ENCODE assay signal across 1 cellular context in the genomic region with DNA sequence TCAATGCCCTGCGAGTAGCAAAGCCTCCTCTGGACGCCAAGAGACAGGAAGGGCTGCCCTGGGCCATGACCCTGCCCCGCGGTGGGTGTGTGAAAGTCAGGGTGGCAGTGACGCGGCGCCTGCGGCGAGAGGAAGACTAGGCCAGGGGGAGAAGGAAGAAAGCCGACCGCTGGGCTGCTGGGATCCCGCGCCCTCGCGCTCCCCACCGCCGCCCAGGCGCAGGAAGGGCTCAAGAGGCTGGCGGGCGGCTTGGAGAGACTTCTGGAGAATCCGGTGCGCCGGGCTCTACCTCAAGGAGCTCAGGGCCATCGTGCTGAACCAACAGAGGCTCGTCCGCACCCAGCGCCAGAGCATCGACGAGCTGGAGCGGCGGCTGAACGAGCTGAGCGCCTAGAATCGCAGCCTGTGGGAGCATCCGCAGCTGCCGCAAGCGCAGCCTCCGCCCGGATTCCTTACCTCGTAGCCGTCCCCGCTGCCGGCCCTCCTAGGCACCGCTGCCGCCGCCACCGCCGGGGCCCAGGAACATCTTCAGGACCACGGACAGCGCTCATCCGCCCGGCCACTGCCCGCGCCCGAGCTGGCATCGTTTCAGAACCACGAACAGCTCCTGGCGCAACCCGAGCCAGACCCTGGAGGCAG.
A peak's percentile ranks its signal among the peaks of the same experiment; 100 is the strongest.
TF ChIP-seq lines count a peak whose summit lies in the region.

No MANE protein-coding gene starts in this region.

TF ChIP-seq in HepG2, 621 proteins besides CTCF, POLR2A, EP300 and RAD21 (continued from another document and continues in another):
- peak; percentile 99 for TF ChIP-seq MTERF4 (CRISPR knock-in tag; IDR thresholded peaks at IDR 0.05)
- peak; percentile 87; the same call in 1 of the 2 replicates for TF ChIP-seq ZNF33A (CRISPR knock-in tag; IDR thresholded peaks at IDR 0.05; ENCODE audit: borderline replicate concordance)
- TF ChIP-seq, protein P1, sequence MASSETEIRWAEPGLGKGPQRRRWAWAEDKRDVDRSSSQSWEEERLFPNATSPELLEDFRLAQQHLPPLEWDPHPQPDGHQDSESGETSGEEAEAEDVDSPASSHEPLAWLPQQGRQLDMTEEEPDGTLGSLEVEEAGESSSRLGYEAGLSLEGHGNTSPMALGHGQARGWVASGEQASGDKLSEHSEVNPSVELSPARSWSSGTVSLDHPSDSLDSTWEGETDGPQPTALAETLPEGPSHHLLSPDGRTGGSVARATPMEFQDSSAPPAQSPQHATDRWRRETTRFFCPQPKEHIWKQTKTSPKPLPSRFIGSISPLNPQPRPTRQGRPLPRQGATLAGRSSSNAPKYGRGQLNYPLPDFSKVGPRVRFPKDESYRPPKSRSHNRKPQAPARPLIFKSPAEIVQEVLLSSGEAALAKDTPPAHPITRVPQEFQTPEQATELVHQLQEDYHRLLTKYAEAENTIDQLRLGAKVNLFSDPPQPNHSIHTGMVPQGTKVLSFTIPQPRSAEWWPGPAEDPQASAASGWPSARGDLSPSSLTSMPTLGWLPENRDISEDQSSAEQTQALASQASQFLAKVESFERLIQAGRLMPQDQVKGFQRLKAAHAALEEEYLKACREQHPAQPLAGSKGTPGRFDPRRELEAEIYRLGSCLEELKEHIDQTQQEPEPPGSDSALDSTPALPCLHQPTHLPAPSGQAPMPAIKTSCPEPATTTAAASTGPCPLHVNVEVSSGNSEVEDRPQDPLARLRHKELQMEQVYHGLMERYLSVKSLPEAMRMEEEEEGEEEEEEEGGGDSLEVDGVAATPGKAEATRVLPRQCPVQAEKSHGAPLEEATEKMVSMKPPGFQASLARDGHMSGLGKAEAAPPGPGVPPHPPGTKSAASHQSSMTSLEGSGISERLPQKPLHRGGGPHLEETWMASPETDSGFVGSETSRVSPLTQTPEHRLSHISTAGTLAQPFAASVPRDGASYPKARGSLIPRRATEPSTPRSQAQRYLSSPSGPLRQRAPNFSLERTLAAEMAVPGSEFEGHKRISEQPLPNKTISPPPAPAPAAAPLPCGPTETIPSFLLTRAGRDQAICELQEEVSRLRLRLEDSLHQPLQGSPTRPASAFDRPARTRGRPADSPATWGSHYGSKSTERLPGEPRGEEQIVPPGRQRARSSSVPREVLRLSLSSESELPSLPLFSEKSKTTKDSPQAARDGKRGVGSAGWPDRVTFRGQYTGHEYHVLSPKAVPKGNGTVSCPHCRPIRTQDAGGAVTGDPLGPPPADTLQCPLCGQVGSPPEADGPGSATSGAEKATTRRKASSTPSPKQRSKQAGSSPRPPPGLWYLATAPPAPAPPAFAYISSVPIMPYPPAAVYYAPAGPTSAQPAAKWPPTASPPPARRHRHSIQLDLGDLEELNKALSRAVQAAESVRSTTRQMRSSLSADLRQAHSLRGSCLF (CRISPR knock-in tag; IDR thresholded peaks at IDR 0.05; ENCODE audit: borderline replicate concordance) = peak; percentile 99
- TF ChIP-seq ZNF543 (CRISPR knock-in tag; IDR thresholded peaks at IDR 0.05) = peak; percentile 92; the same call in 1 of the 2 replicates
- TF ChIP-seq ATAD3A (CRISPR knock-in tag; IDR thresholded peaks at IDR 0.05) = peak; percentile 97
- peak; percentile 94 for TF ChIP-seq ZNF510 (CRISPR knock-in tag; IDR thresholded peaks at IDR 0.05; ENCODE audit: low read depth)
- TF ChIP-seq ZNF264 (CRISPR knock-in tag; IDR thresholded peaks at IDR 0.05) = peak; percentile 97; the same call in 1 of the 2 replicates
- TF ChIP-seq ZNF432 (CRISPR knock-in tag; IDR thresholded peaks at IDR 0.05; ENCODE audit: borderline replicate concordance) = peak; percentile 71; the same call in 1 of the 2 replicates
- peak; percentile 96 for TF ChIP-seq KDM5B (CRISPR knock-in tag; IDR thresholded peaks at IDR 0.05; ENCODE audit: borderline replicate concordance)
- TF ChIP-seq, protein P2, sequence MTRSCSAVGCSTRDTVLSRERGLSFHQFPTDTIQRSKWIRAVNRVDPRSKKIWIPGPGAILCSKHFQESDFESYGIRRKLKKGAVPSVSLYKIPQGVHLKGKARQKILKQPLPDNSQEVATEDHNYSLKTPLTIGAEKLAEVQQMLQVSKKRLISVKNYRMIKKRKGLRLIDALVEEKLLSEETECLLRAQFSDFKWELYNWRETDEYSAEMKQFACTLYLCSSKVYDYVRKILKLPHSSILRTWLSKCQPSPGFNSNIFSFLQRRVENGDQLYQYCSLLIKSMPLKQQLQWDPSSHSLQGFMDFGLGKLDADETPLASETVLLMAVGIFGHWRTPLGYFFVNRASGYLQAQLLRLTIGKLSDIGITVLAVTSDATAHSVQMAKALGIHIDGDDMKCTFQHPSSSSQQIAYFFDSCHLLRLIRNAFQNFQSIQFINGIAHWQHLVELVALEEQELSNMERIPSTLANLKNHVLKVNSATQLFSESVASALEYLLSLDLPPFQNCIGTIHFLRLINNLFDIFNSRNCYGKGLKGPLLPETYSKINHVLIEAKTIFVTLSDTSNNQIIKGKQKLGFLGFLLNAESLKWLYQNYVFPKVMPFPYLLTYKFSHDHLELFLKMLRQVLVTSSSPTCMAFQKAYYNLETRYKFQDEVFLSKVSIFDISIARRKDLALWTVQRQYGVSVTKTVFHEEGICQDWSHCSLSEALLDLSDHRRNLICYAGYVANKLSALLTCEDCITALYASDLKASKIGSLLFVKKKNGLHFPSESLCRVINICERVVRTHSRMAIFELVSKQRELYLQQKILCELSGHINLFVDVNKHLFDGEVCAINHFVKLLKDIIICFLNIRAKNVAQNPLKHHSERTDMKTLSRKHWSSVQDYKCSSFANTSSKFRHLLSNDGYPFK (CRISPR knock-in tag; IDR thresholded peaks at IDR 0.05; ENCODE audit: borderline replicate concordance) = peak; percentile 70; the same call in 1 of the 2 replicates
- TF ChIP-seq EED (CRISPR knock-in tag; IDR thresholded peaks at IDR 0.05) = peak; percentile 85; the same call in 1 of the 2 replicates
- TF ChIP-seq IKZF4 (CRISPR knock-in tag; IDR thresholded peaks at IDR 0.05; ENCODE audit: borderline replicate concordance, low read depth, not compliant biosample characterization) = peak; percentile 99
- peak; percentile 71 for TF ChIP-seq FOXA3 (CRISPR knock-in tag; IDR thresholded peaks at IDR 0.05)
- peak; percentile 98 for TF ChIP-seq ZSCAN30 (CRISPR knock-in tag; IDR thresholded peaks at IDR 0.05)
- TF ChIP-seq CREBL2 (CRISPR knock-in tag; IDR thresholded peaks at IDR 0.05; ENCODE audit: borderline replicate concordance) = peak; percentile 91; the same call in 1 of the 2 replicates
- 0 out of 2 replicates have a peak, but pooled peaks have one; percentile 12 for TF ChIP-seq HNF4A (CRISPR knock-in tag; IDR thresholded peaks at IDR 0.05)
- TF ChIP-seq KIAA2018 (CRISPR knock-in tag; IDR thresholded peaks at IDR 0.05; ENCODE audit: borderline replicate concordance) = no peak
- TF ChIP-seq, protein P3, sequence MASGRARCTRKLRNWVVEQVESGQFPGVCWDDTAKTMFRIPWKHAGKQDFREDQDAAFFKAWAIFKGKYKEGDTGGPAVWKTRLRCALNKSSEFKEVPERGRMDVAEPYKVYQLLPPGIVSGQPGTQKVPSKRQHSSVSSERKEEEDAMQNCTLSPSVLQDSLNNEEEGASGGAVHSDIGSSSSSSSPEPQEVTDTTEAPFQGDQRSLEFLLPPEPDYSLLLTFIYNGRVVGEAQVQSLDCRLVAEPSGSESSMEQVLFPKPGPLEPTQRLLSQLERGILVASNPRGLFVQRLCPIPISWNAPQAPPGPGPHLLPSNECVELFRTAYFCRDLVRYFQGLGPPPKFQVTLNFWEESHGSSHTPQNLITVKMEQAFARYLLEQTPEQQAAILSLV (CRISPR knock-in tag; IDR thresholded peaks at IDR 0.05; ENCODE audit: borderline replicate concordance) = peak; percentile 99
- peak; percentile 94; the same call in 1 of the 2 replicates for TF ChIP-seq ZNF251 (CRISPR knock-in tag; IDR thresholded peaks at IDR 0.05)
- no peak for TF ChIP-seq CREM (IDR thresholded peaks at IDR 0.05)
- 0 out of 2 replicates have a peak, but pooled peaks have one; percentile 13 for TF ChIP-seq CREM (CRISPR knock-in tag; IDR thresholded peaks at IDR 0.05)
- TF ChIP-seq, protein P4, sequence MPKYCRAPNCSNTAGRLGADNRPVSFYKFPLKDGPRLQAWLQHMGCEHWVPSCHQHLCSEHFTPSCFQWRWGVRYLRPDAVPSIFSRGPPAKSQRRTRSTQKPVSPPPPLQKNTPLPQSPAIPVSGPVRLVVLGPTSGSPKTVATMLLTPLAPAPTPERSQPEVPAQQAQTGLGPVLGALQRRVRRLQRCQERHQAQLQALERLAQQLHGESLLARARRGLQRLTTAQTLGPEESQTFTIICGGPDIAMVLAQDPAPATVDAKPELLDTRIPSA (CRISPR knock-in tag; IDR thresholded peaks at IDR 0.05; ENCODE audit: borderline replicate concordance) = peak; percentile 75; the same call in 1 of the 2 replicates
- TF ChIP-seq, protein P5, sequence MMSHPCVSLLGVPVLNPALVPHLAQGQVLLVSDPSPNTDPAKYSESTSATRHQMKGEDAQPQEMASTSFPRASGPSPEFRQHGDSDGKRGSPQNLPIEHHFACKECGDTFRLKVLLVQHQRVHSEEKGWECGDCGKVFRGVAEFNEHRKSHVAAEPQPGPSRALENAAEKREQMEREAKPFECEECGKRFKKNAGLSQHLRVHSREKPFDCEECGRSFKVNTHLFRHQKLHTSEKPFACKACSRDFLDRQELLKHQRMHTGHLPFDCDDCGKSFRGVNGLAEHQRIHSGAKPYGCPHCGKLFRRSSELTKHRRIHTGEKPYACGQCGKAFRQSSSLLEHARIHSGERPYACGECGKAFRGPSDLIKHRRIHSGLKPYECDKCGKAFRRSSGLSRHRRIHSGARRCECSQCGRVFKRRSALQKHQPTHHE (CRISPR knock-in tag; IDR thresholded peaks at IDR 0.05; ENCODE audit: borderline replicate concordance) = peak; percentile 93
- TF ChIP-seq, protein P6, sequence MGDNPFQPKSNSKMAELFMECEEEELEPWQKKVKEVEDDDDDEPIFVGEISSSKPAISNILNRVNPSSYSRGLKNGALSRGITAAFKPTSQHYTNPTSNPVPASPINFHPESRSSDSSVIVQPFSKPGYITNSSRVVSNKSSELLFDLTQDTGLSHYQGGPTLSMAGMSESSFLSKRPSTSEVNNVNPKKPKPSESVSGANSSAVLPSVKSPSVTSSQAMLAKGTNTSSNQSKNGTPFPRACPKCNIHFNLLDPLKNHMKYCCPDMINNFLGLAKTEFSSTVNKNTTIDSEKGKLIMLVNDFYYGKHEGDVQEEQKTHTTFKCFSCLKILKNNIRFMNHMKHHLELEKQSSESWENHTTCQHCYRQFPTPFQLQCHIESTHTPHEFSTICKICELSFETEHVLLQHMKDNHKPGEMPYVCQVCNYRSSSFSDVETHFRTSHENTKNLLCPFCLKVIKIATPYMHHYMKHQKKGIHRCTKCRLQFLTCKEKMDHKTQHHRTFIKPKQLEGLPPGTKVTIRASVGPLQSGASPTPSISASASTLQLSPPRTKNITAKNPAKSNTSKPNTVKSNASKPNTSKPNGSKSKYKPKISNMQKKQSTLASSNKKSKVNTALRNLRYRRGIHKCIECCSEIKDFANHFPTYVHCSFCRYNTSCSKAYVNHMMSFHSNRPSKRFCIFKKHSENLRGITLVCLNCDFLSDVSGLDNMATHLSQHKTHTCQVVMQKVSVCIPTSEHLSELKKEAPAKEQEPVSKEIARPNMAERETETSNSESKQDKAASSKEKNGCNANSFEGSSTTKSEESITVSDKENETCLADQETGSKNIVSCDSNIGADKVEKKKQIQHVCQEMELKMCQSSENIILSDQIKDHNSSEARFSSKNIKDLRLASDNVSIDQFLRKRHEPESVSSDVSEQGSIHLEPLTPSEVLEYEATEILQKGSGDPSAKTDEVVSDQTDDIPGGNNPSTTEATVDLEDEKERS (CRISPR knock-in tag; IDR thresholded peaks at IDR 0.05) = peak; percentile 96
